In genomic region chr6:52538252-52538905, GRCh38 we compare ENCODE assay signal across 2 cellular contexts.
TF ChIP-seq lines count a peak whose summit lies in the region.

No MANE protein-coding gene starts in this region.

TF ChIP-seq in HepG2, 621 proteins besides CTCF, POLR2A, EP300 and RAD21:
- TF ChIP-seq ZEB1 (IDR thresholded peaks at IDR 0.05; ENCODE audit: insufficient replicate concordance, low read depth) (no peak), ATM (IDR thresholded peaks at IDR 0.05; ENCODE audit: borderline replicate concordance) (no peak), ZBTB44 (CRISPR knock-in tag; IDR thresholded peaks at IDR 0.05) (no peak), PLSCR1 (CRISPR knock-in tag; IDR thresholded peaks at IDR 0.05; ENCODE audit: borderline replicate concordance) (no peak), ZNF687 (CRISPR knock-in tag; IDR thresholded peaks at IDR 0.05) (peak; percentile 23; the same call in 1 of the 2 replicates), ZNF792 (CRISPR knock-in tag; IDR thresholded peaks at IDR 0.05) (no peak), ZNF225 (CRISPR knock-in tag; IDR thresholded peaks at IDR 0.05) (no peak)

TF ChIP-seq in endothelial cell of umbilical vein, 7 proteins besides CTCF, POLR2A, EP300 and RAD21:
- no peak for TF ChIP-seq GATA2 (IDR thresholded peaks at IDR 0.05; ENCODE audit: insufficient read depth, insufficient read length, low read depth, low read length)
- no peak for TF ChIP-seq EZH2 (IDR thresholded peaks at IDR 0.05; ENCODE audit: borderline replicate concordance, low read depth, low read length, severe bottlenecking)
- no peak for TF ChIP-seq FOS (IDR thresholded peaks at IDR 0.05; ENCODE audit: borderline replicate concordance, insufficient read depth, low read length)
- no peak for TF ChIP-seq MYC (IDR thresholded peaks at IDR 0.05; ENCODE audit: low read depth, low read length)
- no peak for TF ChIP-seq JUN (IDR thresholded peaks at IDR 0.05; ENCODE audit: borderline replicate concordance, insufficient read depth, insufficient read length, low read depth)
- no peak for TF ChIP-seq MAX (IDR thresholded peaks at IDR 0.05; ENCODE audit: insufficient read depth, insufficient read length)
- no peak for TF ChIP-seq POLR2AphosphoS5 (IDR thresholded peaks at IDR 0.05; ENCODE audit: insufficient read depth, low read depth, low read length)
